Comparison of ENCODE assay signal across 8 cellular contexts in the genomic region with DNA sequence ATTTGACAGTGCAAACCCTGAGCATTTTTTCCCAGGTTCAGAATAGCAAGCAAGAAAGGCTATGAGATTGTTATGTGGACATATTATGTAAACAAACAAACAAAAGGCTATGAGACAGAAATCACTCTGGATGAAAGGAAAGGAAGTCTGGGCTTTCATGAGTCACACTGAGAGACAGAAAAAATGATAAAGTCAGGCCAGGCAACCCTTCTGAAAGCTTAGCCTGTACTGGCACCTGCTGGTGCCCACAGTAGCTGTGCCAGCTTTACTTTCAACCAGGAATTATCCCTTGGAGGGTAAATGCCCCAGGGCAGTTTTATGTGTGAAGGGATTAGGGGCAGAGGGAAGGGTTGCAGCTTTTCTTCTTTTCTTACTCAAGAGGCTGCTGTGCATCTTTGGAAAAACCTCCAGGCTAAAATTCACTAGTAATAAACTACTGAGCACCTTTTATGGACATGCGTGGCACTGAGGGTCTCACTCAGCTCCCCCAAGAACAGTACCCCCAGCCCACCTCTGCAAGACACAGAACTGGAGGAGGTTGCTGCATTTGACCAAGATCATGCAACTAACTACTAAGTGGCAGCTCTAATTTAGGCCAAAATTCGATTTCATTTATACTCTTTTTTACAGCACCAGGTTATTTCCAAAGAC. TPM values are rescaled to one million over a fixed set of nuclear protein-coding genes. Genes with fewer than 3 reads are reported as not detected.
A peak's percentile ranks its signal among the peaks of the same experiment; 100 is the strongest.
DNase-seq lines count a peak whose midpoint lies in the region; ATAC-seq and TF ChIP-seq lines count a peak whose summit lies in the region.

No MANE protein-coding gene starts in this region.

- no peaks in the 10 kb centered on the region for H3K36me3 Mint-ChIP-seq in activated T-cell treated with anti-CD3 and anti-CD28 coated beads, Interleukin-2, amount 50 U/mL, for 24 hours (ENCODE audit: low read depth)

- 71 to 89% methylated on average over 2 of the region's 2 CpGs for WGBS in esophagus squamous epithelium, 2 donors

- H3K4me1 Mint-ChIP-seq in activated T-cell treated with anti-CD3 and anti-CD28 coated beads, Interleukin-2, amount 50 U/mL, for 24 hours (ENCODE audit: low read depth), result peaks cover 1% of the 10 kb centered on the region

- H3K4me3 ChIP-seq in esophagus squamous epithelium, result no peak overlapping the region

- H3K4me1 ChIP-seq in esophagus squamous epithelium, result peaks cover 0 to 12% (median 0%) of the 10 kb centered on the region in 3 donors

- no peaks in the 10 kb centered on the region for H3K27me3 ChIP-seq in esophagus squamous epithelium

- peak in 5 of 6 experiments; percentile 39 to 87 (median 66) for TF ChIP-seq CTCF in esophagus squamous epithelium (IDR thresholded peaks at IDR 0.05)

- peak overlapping the region in 1 of 4 donors; percentile 21 for H3K27ac ChIP-seq in esophagus squamous epithelium

- H3K27me3 Mint-ChIP-seq in activated T-cell treated with anti-CD3 and anti-CD28 coated beads, Interleukin-2, amount 50 U/mL, for 24 hours, result peaks cover 22% of the 10 kb centered on the region

- no peak overlapping the region for H3K27ac Mint-ChIP-seq in activated T-cell treated with anti-CD3 and anti-CD28 coated beads, Interleukin-2, amount 50 U/mL, for 24 hours

- peak; percentile 6 to 36 for DNase-seq in NCI-H446 (lab: John Stamatoyannopoulos, UW)
- no peak for DNase-seq in NCI-H446 treated with DMSO at 0.1 percent for 48 hours (lab: John Stamatoyannopoulos, UW)
- peak; percentile 49 for DNase-seq in NCI-H774 (lab: John Stamatoyannopoulos, UW)
- no peak for DNase-seq in esophagus squamous epithelium (lab: John Stamatoyannopoulos, UW)
- peak; percentile 20 for DNase-seq in putamen (ENCODE audit: low spot score)
- no peak for DNase-seq in activated T-cell treated with anti-CD3 and anti-CD28 coated beads, Interleukin-2, amount 50 U/mL, for 24 hours

- intact Hi-C loops in esophagus squamous epithelium (cut with DNase I), result no loop called here

- TF ChIP-seq POLR2A in esophagus squamous epithelium (IDR thresholded peaks at IDR 0.05), result no peak

- ATAC-seq in GM18861 (IDR thresholded peaks at IDR 0.05; ENCODE audit: unreplicated experiment) (no peak), HG03097 (IDR thresholded peaks at IDR 0.05; ENCODE audit: low FRiP score, unreplicated experiment) (no peak)

- H3K9me3 Mint-ChIP-seq in activated T-cell treated with anti-CD3 and anti-CD28 coated beads, Interleukin-2, amount 50 U/mL, for 24 hours, result no peaks in the 10 kb centered on the region

- no peaks in the 10 kb centered on the region for H3K36me3 ChIP-seq in esophagus squamous epithelium

- H3K9me3 ChIP-seq in esophagus squamous epithelium, result no peaks in the 10 kb centered on the region

- H3K4me3 Mint-ChIP-seq in activated T-cell treated with anti-CD3 and anti-CD28 coated beads, Interleukin-2, amount 50 U/mL, for 24 hours, result no peak overlapping the region

RNA-seq across cellular contexts. Expression of a gene that starts 41.7 kb away (rescaled TPM):
- total RNA-seq in esophagus squamous epithelium, result not detected

RNA-seq across cellular contexts. Expression of a gene that starts 48.0 kb away (rescaled TPM):
- total RNA-seq in esophagus squamous epithelium, result not detected

Comparison
In these comparisons a context has a peak if more than half of its experiments do, and no peak if none do; other contexts are left out.
1. DNase-seq: peak in NCI-H446 (2 of 2), NCI-H774 (single experiment) and putamen (single experiment); none in NCI-H446 treated with DMSO at 0.1 percent for 48 hours (single experiment), esophagus squamous epithelium (single experiment) and activated T-cell treated with anti-CD3 and anti-CD28 coated beads, Interleukin-2, amount 50 U/mL, for 24 hours (single experiment).